Comparison of ENCODE assay signal across 12 cellular contexts in the genomic region with DNA sequence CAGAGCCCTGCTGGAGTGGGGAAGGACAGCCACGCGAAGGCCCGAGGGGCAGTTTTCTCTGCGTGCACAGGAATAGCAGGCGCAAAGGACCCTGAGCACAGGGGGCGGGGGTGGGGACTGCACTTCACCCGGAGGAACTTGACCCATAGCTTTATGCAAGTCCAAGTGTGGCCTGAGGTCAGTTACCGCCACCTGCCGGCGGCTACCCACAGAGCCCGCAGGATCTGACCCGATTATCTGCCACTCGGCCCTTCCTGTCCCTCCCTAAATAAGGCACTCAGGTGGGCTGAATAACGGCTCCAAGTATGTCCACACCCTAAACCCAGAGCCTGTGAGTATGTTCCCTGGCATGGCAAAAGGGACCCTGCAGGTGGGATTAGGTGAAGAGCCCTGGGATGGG.
A peak's percentile ranks its signal among the peaks of the same experiment; 100 is the strongest.
DNase-seq lines count a peak whose midpoint lies in the region; ATAC-seq and TF ChIP-seq lines count a peak whose summit lies in the region.
"Had no signal": no experiment of that assay in that cellular context is flagged by ENCODE, and none has a peak within 500 bp of the region (broad histone marks: within the 10 kb centered on the region; RNA-seq: fewer than 3 reads in every experiment).

No MANE protein-coding gene starts in this region.

- H3K27me3 Mint-ChIP-seq in stimulated activated naive CD8-positive, alpha-beta T cell treated with anti-CD3 and anti-CD28 coated beads, Interleukin-15, amount 100 ng/mL, for 72 hours: no peaks in the 10 kb centered on the region

- DNase-seq in DMS53 (lab: John Stamatoyannopoulos, UW) (peak; percentile 11), DMS53 treated with DMSO at 0.1 percent for 48 hours (lab: John Stamatoyannopoulos, UW; ENCODE audit: unreplicated experiment) (no peak), SK-MEL-5 (ENCODE audit: low read depth, low spot score) (peak; percentile 52), left cardiac atrium (peak; percentile 44), sigmoid colon (peak; percentile 59), kidney tubule cell (ENCODE audit: low spot score) (no peak), HPDE6-E6E7 (ENCODE audit: extremely low spot score) (no peak)
- DNase-seq in stimulated activated naive CD8-positive, alpha-beta T cell treated with anti-CD3 and anti-CD28 coated beads, Interleukin-15, amount 100 ng/mL, for 72 hours: no peak
- DNase-seq: 8988T, NCI-H226, T-helper 9 cell had no signal

- in situ Hi-C loops in SK-MEL-5 (cut with HindIII; ENCODE audit: low pct_unique_long_range_greater_than_20kb, low sequenced_read_pairs): no loop called here

- TF ChIP-seq POLR2A in sigmoid colon (IDR thresholded peaks at IDR 0.05): no peak

- no peak overlapping the region for H3K27ac ChIP-seq in sigmoid colon

- no peak for TF ChIP-seq CTCF in sigmoid colon (IDR thresholded peaks at IDR 0.05)

- H3K9me3 ChIP-seq in sigmoid colon: peaks cover 0 to 7% (median 2%) of the 10 kb centered on the region in 4 donors

- H3K4me3 Mint-ChIP-seq in stimulated activated naive CD8-positive, alpha-beta T cell treated with anti-CD3 and anti-CD28 coated beads, Interleukin-15, amount 100 ng/mL, for 72 hours: no peak overlapping the region

- no peaks in the 10 kb centered on the region for H3K36me3 ChIP-seq in sigmoid colon

- peak in 1 of 2 donors; percentile 16 for ATAC-seq in left cardiac atrium
- no peak for ATAC-seq in stimulated activated naive CD8-positive, alpha-beta T cell treated with anti-CD3 and anti-CD28 coated beads, Interleukin-15, amount 100 ng/mL, for 72 hours
- ATAC-seq: activated naive CD4-positive, alpha-beta T cell treated with anti-CD3 and anti-CD28 coated beads, Interleukin-2, amount 50 U/mL, for 72 hours had no signal

- H3K9me3 Mint-ChIP-seq in stimulated activated naive CD8-positive, alpha-beta T cell treated with anti-CD3 and anti-CD28 coated beads, Interleukin-15, amount 100 ng/mL, for 72 hours: peaks cover 14 to 19% of the 10 kb centered on the region in 2 donors

- intact Hi-C loops in left cardiac atrium (cut with DNase I) (loop anchor here (5.0 kb wide), 4 partner anchors 201 to 286 kb away; no protein-coding TSS in a partner anchor), sigmoid colon (cut with DNase I) (no loop called here)

- no peaks in the 10 kb centered on the region for H3K4me1 ChIP-seq in sigmoid colon

- peaks cover 2 to 26% (median 4%) of the 10 kb centered on the region in 3 donors for H3K27me3 ChIP-seq in sigmoid colon

- H3K4me3 ChIP-seq in sigmoid colon: no peak overlapping the region

- 19 to 29% methylated on average over 14 of the region's 14 CpGs for WGBS in sigmoid colon, 2 donors

- no peak for TF ChIP-seq EP300 in sigmoid colon (IDR thresholded peaks at IDR 0.05)

- no peak overlapping the region for H3K27ac Mint-ChIP-seq in stimulated activated naive CD8-positive, alpha-beta T cell treated with anti-CD3 and anti-CD28 coated beads, Interleukin-15, amount 100 ng/mL, for 72 hours
- H3K27ac Mint-ChIP-seq: activated naive CD4-positive, alpha-beta T cell treated with anti-CD3 and anti-CD28 coated beads, Interleukin-2, amount 50 U/mL, for 72 hours had no signal

- no peaks in the 10 kb centered on the region for H3K4me1 Mint-ChIP-seq in stimulated activated naive CD8-positive, alpha-beta T cell treated with anti-CD3 and anti-CD28 coated beads, Interleukin-15, amount 100 ng/mL, for 72 hours

Comparison
In these comparisons a context has a peak if more than half of its experiments do, and no peak if none do; other contexts are left out.
1. DNase-seq: peak in DMS53 (single experiment), SK-MEL-5 (single experiment), left cardiac atrium (single experiment) and sigmoid colon (single experiment); none in DMS53 treated with DMSO at 0.1 percent for 48 hours (single experiment), kidney tubule cell (single experiment), stimulated activated naive CD8-positive, alpha-beta T cell treated with anti-CD3 and anti-CD28 coated beads, Interleukin-15, amount 100 ng/mL, for 72 hours (0 of 2) and HPDE6-E6E7 (single experiment).